ENCODE assay signal across 14 cellular contexts in the genomic region with DNA sequence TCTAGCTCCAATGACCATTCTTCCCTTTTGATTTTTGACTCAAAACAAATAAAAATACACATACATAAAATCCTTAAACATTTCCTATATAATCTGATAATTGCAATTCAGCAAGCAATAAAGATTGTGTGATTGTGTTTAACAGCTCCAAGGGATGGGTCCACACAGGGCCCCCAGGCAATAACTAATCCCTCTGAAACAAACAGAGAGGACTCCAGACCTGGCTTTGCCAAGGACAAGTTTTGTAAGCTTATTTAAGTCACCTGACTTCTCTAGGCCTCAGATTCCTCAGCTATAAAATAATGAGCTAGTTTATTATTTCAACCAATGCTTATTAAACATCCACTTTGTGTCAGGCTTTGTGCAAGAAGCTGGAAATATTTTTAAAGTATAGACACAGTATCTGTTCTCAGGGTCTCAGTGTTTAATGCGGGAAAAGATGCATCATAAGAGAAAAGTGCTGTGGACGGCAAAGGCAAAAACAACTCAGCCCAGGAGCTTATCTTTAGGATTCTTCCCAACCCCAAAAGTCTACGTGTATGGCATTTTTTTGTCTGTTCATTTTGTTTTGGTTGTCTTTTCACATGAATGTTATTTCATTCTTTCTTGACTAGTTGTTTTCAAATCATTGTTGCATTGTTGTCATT. TPM values are rescaled to one million over a fixed set of nuclear protein-coding genes. Genes with fewer than 3 reads are reported as not detected.
"Had no signal": no experiment of that assay in that cellular context is flagged by ENCODE, and none has a peak within 500 bp of the region (broad histone marks: within the 10 kb centered on the region; RNA-seq: fewer than 3 reads in every experiment).

No MANE protein-coding gene starts in this region.

- ATAC-seq: activated CD8-positive, alpha-beta T cell treated with anti-CD3 and anti-CD28 coated beads for 36 hours; mucosa of descending colon; naive thymus-derived CD8-positive, alpha-beta T cell had no signal

- H3K9me3 ChIP-seq: mucosa of descending colon, right lobe of liver, spleen, upper lobe of left lung had no signal

- H3K27me3 ChIP-seq: right lobe of liver, spleen, upper lobe of left lung had no signal

- H3K27ac ChIP-seq: right lobe of liver, spleen had no signal

- DNase-seq: activated CD4-positive, alpha-beta T cell treated with anti-CD3 and anti-CD28 coated beads for 4 hours; activated CD8-positive, alpha-beta memory T cell treated with anti-CD3 and anti-CD28 coated beads, Interleukin-2, amount 50 U/mL, for 48 hours; activated CD8-positive, alpha-beta T cell treated with anti-CD3 and anti-CD28 coated beads for 36 hours; erythroblast; hypothalamus; mucosa of descending colon; naive thymus-derived CD8-positive, alpha-beta T cell; nucleus accumbens; right lobe of liver; spleen; stimulated activated CD4-positive, alpha-beta T cell treated with anti-CD3 and anti-CD28 coated beads, Interleukin-1b, Interleukin-23, amount 100 ng/mL, for 48 hours; stimulated activated naive CD4-positive, alpha-beta T cell; T1000; upper lobe of left lung had no signal

- H3K4me3 ChIP-seq: mucosa of descending colon, right lobe of liver, spleen, upper lobe of left lung had no signal

- H3K36me3 ChIP-seq: right lobe of liver, spleen, upper lobe of left lung had no signal

RNA-seq across cellular contexts. Expression of gene FZD4, which starts 20.1 kb away (rescaled TPM):
- total RNA-seq: naive thymus-derived CD8-positive, alpha-beta T cell had no signal
- polyA plus RNA-seq: naive thymus-derived CD8-positive, alpha-beta T cell had no signal
